22 cellular contexts compared by ENCODE assay signal in the genomic region with DNA sequence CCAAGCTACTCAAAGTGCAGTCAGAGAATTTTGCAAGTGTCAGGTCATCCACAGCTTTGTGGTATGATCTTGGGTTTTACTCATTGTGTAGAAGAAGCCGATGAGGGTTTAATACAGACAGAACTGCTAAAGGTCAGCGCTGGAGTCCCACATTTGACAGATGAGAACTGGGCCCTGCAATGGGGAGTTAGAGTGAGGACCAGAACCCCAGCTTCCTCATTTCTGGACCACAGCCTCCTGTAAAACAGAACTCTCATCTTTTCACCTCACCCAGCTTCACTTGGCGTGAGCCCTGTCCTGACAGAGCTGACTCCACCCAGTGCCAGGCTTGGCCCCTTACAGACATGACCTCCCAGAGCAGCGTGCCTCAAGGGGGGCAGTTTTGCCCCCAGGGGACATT. TPM values are rescaled to one million over a fixed set of nuclear protein-coding genes. Genes with fewer than 3 reads are reported as not detected.
DNase-seq lines count a peak whose midpoint lies in the region; ATAC-seq, FAIRE-seq and TF ChIP-seq lines count a peak whose summit lies in the region.
"Had no signal": no experiment of that assay in that cellular context is flagged by ENCODE, and none has a peak within 500 bp of the region (broad histone marks: within the 10 kb centered on the region; RNA-seq: fewer than 3 reads in every experiment).

No MANE protein-coding gene starts in this region.

- H3K4me1 ChIP-seq in PC-9 (replicated peaks; ENCODE audit: insufficient read depth) (peaks cover 28% of the 10 kb centered on the region), neural progenitor cell (peaks cover 3% of the 10 kb centered on the region), GM23248 (ENCODE audit: insufficient read depth) (peaks cover 11% of the 10 kb centered on the region), HepG2 (ENCODE audit: insufficient read depth, low read length) (peaks cover 48% of the 10 kb centered on the region)

- BruUV-seq in PC-9 (replicated peaks; lab: Mats Ljungman, UMichigan), result no TSS peak
- no TSS peak for BruUV-seq in HepG2 (replicated peaks; lab: Mats Ljungman, UMichigan)

- in situ Hi-C loops in GM23248 (cut with MboI) (loop anchor here (5.0 kb wide), 1 partner anchor 145 kb away; no protein-coding TSS in a partner anchor), HepG2 (cut with HindIII; ENCODE audit: extremely low pct_ligation_motif_present, low pct_unique_long_range_greater_than_20kb) (loop anchor here (5.0 kb wide), 1 partner anchor 140 kb away; no protein-coding TSS in a partner anchor)

- H3K27ac ChIP-seq in PC-9, result 0 out of 2 replicates have a peak overlapping the region, but pooled peaks have one; percentile 6
- H3K27ac ChIP-seq in neural progenitor cell, result no peak overlapping the region
- H3K27ac ChIP-seq in GM23248, result no peak overlapping the region
- H3K27ac ChIP-seq in HepG2 (ENCODE audit: extremely low read length, insufficient read depth, low read length), result no peak overlapping the region
- H3K27ac ChIP-seq: A549 had no signal

- peaks cover 9% of the 10 kb centered on the region for H3K79me2 ChIP-seq in PC-9 (ENCODE audit: low read depth)
- no peaks in the 10 kb centered on the region for H3K79me2 ChIP-seq in neural progenitor cell (ENCODE audit: low read depth)
- no peaks in the 10 kb centered on the region for H3K79me2 ChIP-seq in GM23248 (ENCODE audit: insufficient read depth)
- no peaks in the 10 kb centered on the region for H3K79me2 ChIP-seq in HepG2 (ENCODE audit: insufficient read depth, low read length)

- peak overlapping the region; percentile 55 for H3K4me3 Mint-ChIP-seq in natural killer cell treated with Interleukin-12 subunit alpha and Interleukin-12 subunit beta and Interleukin-15 and Interleukin-18, amount 100 ng/mL, for 72 hours
- H3K4me3 Mint-ChIP-seq in natural killer cell (no peak overlapping the region), neural progenitor cell (peak overlapping the region; percentile 48)
- no peak overlapping the region for H3K4me3 Mint-ChIP-seq in activated T-helper 17 cell treated with anti-CD3 and anti-CD28 coated beads, Interleukin-2, amount 50 U/mL, for 72 hours
- H3K4me3 Mint-ChIP-seq: CD4-positive, alpha-beta memory T cell had no signal

- H3K9me3 Mint-ChIP-seq in natural killer cell treated with Interleukin-12 subunit alpha and Interleukin-12 subunit beta and Interleukin-15 and Interleukin-18, amount 100 ng/mL, for 72 hours, result no peaks in the 10 kb centered on the region
- H3K9me3 Mint-ChIP-seq in natural killer cell (no peaks in the 10 kb centered on the region), neural progenitor cell (no peaks in the 10 kb centered on the region)
- no peaks in the 10 kb centered on the region for H3K9me3 Mint-ChIP-seq in activated T-helper 17 cell treated with anti-CD3 and anti-CD28 coated beads, Interleukin-2, amount 50 U/mL, for 72 hours
- H3K9me3 Mint-ChIP-seq: CD4-positive, alpha-beta memory T cell had no signal

- POLR2A ChIA-PET in PC-9 (lab: Charles Lee; ENCODE audit: unreplicated experiment), result no interaction called here
- POLR2A ChIA-PET in HepG2 (lab: Yijun Ruan, JAX), result interaction anchor here (0.6 to 3.0 kb wide), 3 partner anchors 10 to 38 kb away, joined by 3 to 32 read pairs (median 4); no protein-coding TSS in a partner anchor

- no peaks in the 10 kb centered on the region for H3K27me3 Mint-ChIP-seq in natural killer cell treated with Interleukin-12 subunit alpha and Interleukin-12 subunit beta and Interleukin-15 and Interleukin-18, amount 100 ng/mL, for 72 hours
- H3K27me3 Mint-ChIP-seq in natural killer cell (ENCODE audit: low read depth in 2 of 2), result no peaks in the 10 kb centered on the region
- peaks cover 8% of the 10 kb centered on the region for H3K27me3 Mint-ChIP-seq in neural progenitor cell (ENCODE audit: insufficient read depth, low read depth)
- H3K27me3 Mint-ChIP-seq in activated T-helper 17 cell treated with anti-CD3 and anti-CD28 coated beads, Interleukin-2, amount 50 U/mL, for 72 hours, result no peaks in the 10 kb centered on the region

- no peaks in the 10 kb centered on the region for H3K36me3 Mint-ChIP-seq in natural killer cell treated with Interleukin-12 subunit alpha and Interleukin-12 subunit beta and Interleukin-15 and Interleukin-18, amount 100 ng/mL, for 72 hours
- H3K36me3 Mint-ChIP-seq in natural killer cell (no peaks in the 10 kb centered on the region), neural progenitor cell (no peaks in the 10 kb centered on the region)
- no peaks in the 10 kb centered on the region for H3K36me3 Mint-ChIP-seq in activated T-helper 17 cell treated with anti-CD3 and anti-CD28 coated beads, Interleukin-2, amount 50 U/mL, for 72 hours (ENCODE audit: low read depth)

- TF ChIP-seq RAD21 in HepG2 (CRISPR knock-in tag; IDR thresholded peaks at IDR 0.05), result no peak

- CTCF ChIA-PET in PC-9 (lab: Charles Lee) (no interaction called here), HepG2 (lab: Yijun Ruan, JAX; ENCODE audit: low intra/inter-chr PET ratio, low total read pairs) (no interaction called here)

- H3K9me2 ChIP-seq in PC-9 (ENCODE audit: insufficient read depth) (no peaks in the 10 kb centered on the region), GM23248 (ENCODE audit: insufficient read depth) (no peaks in the 10 kb centered on the region)
- H3K9me2 ChIP-seq: SK-N-SH had no signal

- peaks cover 47 to 61% of the 10 kb centered on the region in 2 donors for H3K4me1 Mint-ChIP-seq in natural killer cell treated with Interleukin-12 subunit alpha and Interleukin-12 subunit beta and Interleukin-15 and Interleukin-18, amount 100 ng/mL, for 72 hours (ENCODE audit: low read depth in 2 of 2)
- H3K4me1 Mint-ChIP-seq in natural killer cell (peaks cover 9% of the 10 kb centered on the region in 2 donors), neural progenitor cell (peaks cover 8% of the 10 kb centered on the region)
- peaks cover 10% of the 10 kb centered on the region for H3K4me1 Mint-ChIP-seq in activated T-helper 17 cell treated with anti-CD3 and anti-CD28 coated beads, Interleukin-2, amount 50 U/mL, for 72 hours

- no peak for FAIRE-seq in HepG2 (lab: Jason Lieb, UNC)
- FAIRE-seq: A549, D721Med, G401.6 had no signal

- H3K4me3 ChIP-seq in PC-9, result no peak overlapping the region
- no peak overlapping the region for H3K4me3 ChIP-seq in neural progenitor cell
- no peak overlapping the region for H3K4me3 ChIP-seq in GM23248
- no peak overlapping the region for H3K4me3 ChIP-seq in HepG2 (replicated peaks in 1 of 3; ENCODE audit: insufficient read depth in 1 of 3, low read depth in 2 of 3, low read length in 3 of 3)
- H3K4me3 ChIP-seq: A549, MG63 had no signal

- peak; percentile 59 for DNase-seq in natural killer cell treated with Interleukin-12 subunit alpha and Interleukin-12 subunit beta and Interleukin-15 and Interleukin-18, amount 100 ng/mL, for 72 hours (ENCODE audit: low spot score)
- DNase-seq in natural killer cell, result no peak
- DNase-seq in PC-9, result no peak
- no peak for DNase-seq in neural progenitor cell (ENCODE audit: low spot score)
- no peak for DNase-seq in GM23248
- DNase-seq in HepG2 (ENCODE audit: low spot score), result no peak
- DNase-seq: CD4-positive, alpha-beta memory T cell; DMS79 treated with DMSO at 0.1 percent for 48 hours; H7; KG1; MG63; NCI-H146; NCI-H2081 treated with DMSO at 0.1 percent for 48 hours; NCI-H2227 treated with DMSO at 0.1 percent for 48 hours; NCI-H526; SK-N-SH had no signal

- intact Hi-C loops in natural killer cell (cut with micrococcal nuclease), result loop anchor here (10.0 kb wide), 1 partner anchor 88 kb away; no protein-coding TSS in a partner anchor
- intact Hi-C loops in PC-9 (cut with micrococcal nuclease; ENCODE audit: unreplicated experiment), result loop anchor here (10.0 kb wide), 1 partner anchor 218 kb away; a partner anchor contains a TSS
- intact Hi-C loops in HepG2 (cut with micrococcal nuclease; ENCODE audit: unreplicated experiment), result loop anchor here (5.0 kb wide), 1 partner anchor 80 kb away; a partner anchor contains a TSS

- peak in 1 of 2 donors; percentile 49 for ATAC-seq in natural killer cell treated with Interleukin-12 subunit alpha and Interleukin-12 subunit beta and Interleukin-15 and Interleukin-18, amount 100 ng/mL, for 72 hours
- ATAC-seq in natural killer cell (no peak), HepG2 (no peak), SK-N-SH treated with all-trans-retinoic acid at 6 μM for 48 hours (no peak)
- no peak for ATAC-seq in activated T-helper 17 cell treated with anti-CD3 and anti-CD28 coated beads, Interleukin-2, amount 50 U/mL, for 72 hours (replicated peaks)
- ATAC-seq: A549, Right ventricle myocardium inferior had no signal

- no peak for TF ChIP-seq EP300 in HepG2 (IDR thresholded peaks at IDR 0.05; ENCODE audit: low read depth in 2 of 2, low read length in 2 of 2)
- no peak for TF ChIP-seq EP300 in HepG2 (CRISPR knock-in tag; IDR thresholded peaks at IDR 0.05; ENCODE audit: borderline replicate concordance)

- H2AFZ ChIP-seq in PC-9 (no peak overlapping the region), neural progenitor cell (replicated peaks) (no peak overlapping the region), GM23248 (no peak overlapping the region), HepG2 (ENCODE audit: low read length) (no peak overlapping the region)

- H3K4me2 ChIP-seq in PC-9 (no peak overlapping the region), neural progenitor cell (no peak overlapping the region), GM23248 (ENCODE audit: unreplicated experiment) (no peak overlapping the region), HepG2 (ENCODE audit: low read depth, low read length) (no peak overlapping the region)
- H3K4me2 ChIP-seq: A549, SK-N-SH had no signal

- TF ChIP-seq CTCF in natural killer cell (IDR thresholded peaks at IDR 0.05) (no peak), PC-9 (conservative IDR thresholded peaks at IDR 0.05) (no peak), neural progenitor cell (IDR thresholded peaks at IDR 0.05) (no peak), HepG2 (CRISPR knock-in tag; IDR thresholded peaks at IDR 0.05) (no peak)

- H3K9ac ChIP-seq in neural progenitor cell (no peak overlapping the region), GM23248 (no peak overlapping the region), HepG2 (ENCODE audit: insufficient read depth, low read depth, low read length) (no peak overlapping the region)
- H3K9ac ChIP-seq: SK-N-SH had no signal

- H3K36me3 ChIP-seq in PC-9 (ENCODE audit: low read depth) (no peaks in the 10 kb centered on the region), neural progenitor cell (no peaks in the 10 kb centered on the region), GM23248 (ENCODE audit: low read depth) (no peaks in the 10 kb centered on the region), HepG2 (replicated peaks in 1 of 2; ENCODE audit: control insufficient read depth in 1 of 2, insufficient read depth in 2 of 2, low read length in 2 of 2) (no peaks in the 10 kb centered on the region)
- H3K36me3 ChIP-seq: MG63 had no signal

- H3K27ac Mint-ChIP-seq in natural killer cell treated with Interleukin-12 subunit alpha and Interleukin-12 subunit beta and Interleukin-15 and Interleukin-18, amount 100 ng/mL, for 72 hours, result peak overlapping the region; percentile 78 to 99
- H3K27ac Mint-ChIP-seq in natural killer cell, result no peak overlapping the region
- H3K27ac Mint-ChIP-seq in neural progenitor cell, result no peak overlapping the region
- no peak overlapping the region for H3K27ac Mint-ChIP-seq in activated T-helper 17 cell treated with anti-CD3 and anti-CD28 coated beads, Interleukin-2, amount 50 U/mL, for 72 hours
- H3K27ac Mint-ChIP-seq: CD4-positive, alpha-beta memory T cell had no signal

- no peak for TF ChIP-seq POLR2A in HepG2 (IDR thresholded peaks at IDR 0.05; ENCODE audit: insufficient read depth in 1 of 2, low read depth in 2 of 2, low read length in 2 of 2)

- 86 to 92% methylated on average over 4 of the region's 4 CpGs for WGBS in GM23248 (ENCODE audit: low coverage in 1 of 2, low lambda C conversion rate in 2 of 2, missing lambda C conversion rate in 2 of 2), 2 experiments
- 98% methylated on average over 4 of the region's 4 CpGs for WGBS in HepG2 (ENCODE audit: low lambda C conversion rate)

- no peaks in the 10 kb centered on the region for H3K27me3 ChIP-seq in PC-9 (ENCODE audit: insufficient read depth, low read depth)
- no peaks in the 10 kb centered on the region for H3K27me3 ChIP-seq in neural progenitor cell
- H3K27me3 ChIP-seq in GM23248 (replicated peaks; ENCODE audit: insufficient read depth), result no peaks in the 10 kb centered on the region
- no peaks in the 10 kb centered on the region for H3K27me3 ChIP-seq in HepG2 (ENCODE audit: control insufficient read depth in 1 of 2, insufficient read depth in 2 of 2, low read length in 2 of 2)
- H3K27me3 ChIP-seq: MG63 had no signal

- no peaks in the 10 kb centered on the region for H3K9me3 ChIP-seq in PC-9 (ENCODE audit: insufficient read depth, low read depth)
- H3K9me3 ChIP-seq in neural progenitor cell (ENCODE audit: low read depth), result no peaks in the 10 kb centered on the region
- H3K9me3 ChIP-seq in GM23248 (ENCODE audit: low read depth), result no peaks in the 10 kb centered on the region
- H3K9me3 ChIP-seq in HepG2 (ENCODE audit: low read length), result no peaks in the 10 kb centered on the region
- H3K9me3 ChIP-seq: A549, MG63, SK-N-SH had no signal

- peaks cover 20% of the 10 kb centered on the region; the same call in 1 of the 2 replicates for H3F3A ChIP-seq in PC-9 (ENCODE audit: insufficient read depth, low read depth)
- no peaks in the 10 kb centered on the region for H3F3A ChIP-seq in neural progenitor cell (ENCODE audit: low read depth)
- peaks cover 7% of the 10 kb centered on the region; the same call in 1 of the 2 replicates for H3F3A ChIP-seq in GM23248 (ENCODE audit: insufficient read depth)

- H4K20me1 ChIP-seq in PC-9 (ENCODE audit: insufficient read depth) (no peaks in the 10 kb centered on the region), neural progenitor cell (ENCODE audit: low read depth) (peaks cover 22% of the 10 kb centered on the region), GM23248 (ENCODE audit: insufficient read depth) (no peaks in the 10 kb centered on the region), HepG2 (ENCODE audit: insufficient read depth, low read length) (no peaks in the 10 kb centered on the region)

RNA-seq across cellular contexts. Expression of a gene that starts 20.1 kb away (rescaled TPM):
- 10 to 100 TPM in 1 of 2 donors, 1 to 10 TPM in 1; 6.5 to 17.1 TPM for total RNA-seq in natural killer cell treated with Interleukin-12 subunit alpha and Interleukin-12 subunit beta and Interleukin-15 and Interleukin-18, amount 100 ng/mL, for 72 hours
- total RNA-seq in natural killer cell (1 to 10 TPM; 1.2 to 1.5 (median 1.3) TPM), PC-9 (2021) (40.2 and 41.5 TPM in 2 replicates), neural progenitor cell (ENCODE audit: low replicate concordance) (19.0 and 44.9 TPM in 2 replicates), HepG2 (2016; rRNA removed; fragmentation: Illumina TruSeq; extraction: Trizol) (37.5 and 38.6 TPM in 2 replicates)
- 4.9 and 6.6 TPM in 2 replicates for total RNA-seq in GM23248 (2014; rRNA removed; shearing (Covaris generic))
- polyA plus RNA-seq in GM23248 (2016; fragmentation: Nextera tagmentation; extraction: Ambion mirVana) (1.5 and 1.8 TPM in 2 replicates), HepG2 (2011; rRNA removed) (31.1 and 37.0 TPM in 2 replicates)
- 10 to 100 TPM in 1 of 2 donors, 1 to 10 TPM in 1; 4.9 to 10.7 TPM for total RNA-seq in activated T-helper 17 cell treated with anti-CD3 and anti-CD28 coated beads, Interleukin-2, amount 50 U/mL, for 72 hours
- 7.5 and 7.6 TPM in 2 replicates for total RNA-seq in HepG2 (2016; cell fraction: cytosol; rRNA removed; fragmentation: Illumina TruSeq; extraction: Trizol; ENCODE audit: low read depth)
- 31.9 and 38.9 TPM in 2 replicates for total RNA-seq in HepG2 (2016; cell fraction: insoluble cytoplasmic fraction; rRNA removed; fragmentation: Illumina TruSeq; extraction: Trizol)
- total RNA-seq in HepG2 (2016; cell fraction: membrane; rRNA removed; fragmentation: Illumina TruSeq; extraction: Trizol), result 28.7 and 30.2 TPM in 2 replicates
- total RNA-seq in HepG2 (2016; cell fraction: nucleus; rRNA removed; fragmentation: Illumina TruSeq; extraction: Trizol), result 21.0 and 21.2 TPM in 2 replicates
- 40.7 and 41.5 TPM in 2 replicates for polyA plus RNA-seq in HepG2 (2011; cell fraction: cytosol; rRNA removed)
- polyA plus RNA-seq in HepG2 (2011; cell fraction: nucleus; rRNA removed), result 39.1 and 48.3 TPM in 2 replicates
- polyA plus RNA-seq in HepG2 (2012), result 20.8 and 26.7 TPM in 2 replicates
- 6.9 and 8.4 TPM in 2 replicates for polyA plus RNA-seq in HepG2 (2016; cell fraction: cytosol; fragmentation: Illumina TruSeq; extraction: Trizol; ENCODE audit: low read depth)
- 39.8 and 43.5 TPM in 2 replicates for polyA plus RNA-seq in HepG2 (2016; cell fraction: insoluble cytoplasmic fraction; fragmentation: Illumina TruSeq; extraction: Trizol; ENCODE audit: low read depth)
- polyA plus RNA-seq in HepG2 (2016; cell fraction: membrane; fragmentation: Illumina TruSeq; extraction: Trizol; ENCODE audit: low read depth), result 24.8 and 26.5 TPM in 2 replicates
- 43.4 and 44.0 TPM in 2 replicates for polyA plus RNA-seq in HepG2 (2016; cell fraction: nucleus; fragmentation: Illumina TruSeq; extraction: Trizol; ENCODE audit: insufficient read depth, low read depth)
- polyA minus RNA-seq in HepG2 (2011; rRNA and poly(A)+ RNA removed; ENCODE audit: low replicate concordance), result 8.9 and 35.0 TPM in 2 replicates
- polyA minus RNA-seq in HepG2 (2011; cell fraction: cytosol; rRNA and poly(A)+ RNA removed), result 14.2 and 15.2 TPM in 2 replicates
- polyA minus RNA-seq in HepG2 (2011; cell fraction: nucleus; rRNA and poly(A)+ RNA removed), result 8.6 and 11.4 TPM in 2 replicates

RNA-seq across cellular contexts. Expression of a gene that starts 41.6 kb away (rescaled TPM):
- 10 to 100 TPM; 49.8 to 54.6 TPM for total RNA-seq in natural killer cell treated with Interleukin-12 subunit alpha and Interleukin-12 subunit beta and Interleukin-15 and Interleukin-18, amount 100 ng/mL, for 72 hours
- total RNA-seq in natural killer cell, result 10 to 100 TPM; 60.6 to 71.6 (median 71.1) TPM
- 57.4 and 80.3 TPM in 2 replicates for total RNA-seq in PC-9 (2021)
- total RNA-seq in neural progenitor cell (ENCODE audit: low replicate concordance), result 110 and 122 TPM in 2 replicates
- total RNA-seq in GM23248 (2014; rRNA removed; shearing (Covaris generic)), result 32.0 and 34.8 TPM in 2 replicates
- 18.2 and 18.4 TPM in 2 replicates for polyA plus RNA-seq in GM23248 (2016; fragmentation: Nextera tagmentation; extraction: Ambion mirVana)
- 10 to 100 TPM; 16.1 to 29.0 TPM for total RNA-seq in activated T-helper 17 cell treated with anti-CD3 and anti-CD28 coated beads, Interleukin-2, amount 50 U/mL, for 72 hours
- 22.0 and 38.0 TPM in 2 replicates for total RNA-seq in HepG2 (2016; rRNA removed; fragmentation: Illumina TruSeq; extraction: Trizol)
- 17.2 and 19.6 TPM in 2 replicates for total RNA-seq in HepG2 (2016; cell fraction: cytosol; rRNA removed; fragmentation: Illumina TruSeq; extraction: Trizol; ENCODE audit: low read depth)
- total RNA-seq in HepG2 (2016; cell fraction: insoluble cytoplasmic fraction; rRNA removed; fragmentation: Illumina TruSeq; extraction: Trizol), result 21.9 and 34.6 TPM in 2 replicates
- 61.0 and 70.2 TPM in 2 replicates for total RNA-seq in HepG2 (2016; cell fraction: membrane; rRNA removed; fragmentation: Illumina TruSeq; extraction: Trizol)
- total RNA-seq in HepG2 (2016; cell fraction: nucleus; rRNA removed; fragmentation: Illumina TruSeq; extraction: Trizol), result 16.9 and 19.6 TPM in 2 replicates
- 15.2 and 16.9 TPM in 2 replicates for polyA plus RNA-seq in HepG2 (2011; rRNA removed)
- 11.8 and 19.5 TPM in 2 replicates for polyA plus RNA-seq in HepG2 (2011; cell fraction: cytosol; rRNA removed)
- polyA plus RNA-seq in HepG2 (2011; cell fraction: nucleus; rRNA removed), result 6.5 and 9.6 TPM in 2 replicates
- polyA plus RNA-seq in HepG2 (2012), result 30.8 and 39.1 TPM in 2 replicates
- polyA plus RNA-seq in HepG2 (2016; cell fraction: cytosol; fragmentation: Illumina TruSeq; extraction: Trizol; ENCODE audit: low read depth), result 64.7 and 66.1 TPM in 2 replicates
- polyA plus RNA-seq in HepG2 (2016; cell fraction: insoluble cytoplasmic fraction; fragmentation: Illumina TruSeq; extraction: Trizol; ENCODE audit: low read depth), result 46.1 and 53.1 TPM in 2 replicates
- polyA plus RNA-seq in HepG2 (2016; cell fraction: membrane; fragmentation: Illumina TruSeq; extraction: Trizol; ENCODE audit: low read depth), result 111 and 131 TPM in 2 replicates
- 25.2 TPM in 2 replicates for polyA plus RNA-seq in HepG2 (2016; cell fraction: nucleus; fragmentation: Illumina TruSeq; extraction: Trizol; ENCODE audit: insufficient read depth, low read depth)
- 19.1 and 27.4 TPM in 2 replicates for polyA minus RNA-seq in HepG2 (2011; rRNA and poly(A)+ RNA removed; ENCODE audit: low replicate concordance)
- polyA minus RNA-seq in HepG2 (2011; cell fraction: cytosol; rRNA and poly(A)+ RNA removed), result 18.4 and 23.2 TPM in 2 replicates
- polyA minus RNA-seq in HepG2 (2011; cell fraction: nucleus; rRNA and poly(A)+ RNA removed), result 15.6 and 18.5 TPM in 2 replicates

Comparison
In these comparisons a context has a peak if more than half of its experiments do, and no peak if none do; other contexts are left out.
1. H3K27ac Mint-ChIP-seq: peak in natural killer cell treated with Interleukin-12 subunit alpha and Interleukin-12 subunit beta and Interleukin-15 and Interleukin-18, amount 100 ng/mL, for 72 hours (2 of 2); none in natural killer cell (0 of 2), neural progenitor cell (single experiment) and activated T-helper 17 cell treated with anti-CD3 and anti-CD28 coated beads, Interleukin-2, amount 50 U/mL, for 72 hours (single experiment).
2. H3K4me3 Mint-ChIP-seq: peak in natural killer cell treated with Interleukin-12 subunit alpha and Interleukin-12 subunit beta and Interleukin-15 and Interleukin-18, amount 100 ng/mL, for 72 hours (single experiment) and neural progenitor cell (single experiment); none in natural killer cell (single experiment) and activated T-helper 17 cell treated with anti-CD3 and anti-CD28 coated beads, Interleukin-2, amount 50 U/mL, for 72 hours (single experiment).